ENCODE assay signal across 1 cellular context in genomic region chr9:38232895-38233294, GRCh38.
TF ChIP-seq lines count a peak whose summit lies in the region.

No MANE protein-coding gene starts in this region.

TF ChIP-seq in IMR-90, 13 proteins besides CTCF, POLR2A, EP300 and RAD21 (continued from another document):
- no peak for TF ChIP-seq ELK1 (IDR thresholded peaks at IDR 0.05; ENCODE audit: borderline replicate concordance, low read depth, low read length)
TF ChIP-seq in IMR-90: peak in this region for 0.
